Comparison of ENCODE assay signal across 5 cellular contexts in genomic region chr10:29308142-29308541, GRCh38. TPM values are rescaled to one million over a fixed set of nuclear protein-coding genes. Genes with fewer than 3 reads are reported as not detected.
"Had no signal": no experiment of that assay in that cellular context is flagged by ENCODE, and none has a peak within 500 bp of the region (broad histone marks: within the 10 kb centered on the region; RNA-seq: fewer than 3 reads in every experiment).

No MANE protein-coding gene starts in this region.

RNA-seq across cellular contexts. Expression of gene LYZL1, which starts 19.3 kb away (rescaled TPM):
- total RNA-seq: HepG2, HT-29, HT1080, K562 had no signal
- polyA plus RNA-seq: HepG2, IgD-negative memory B cell, K562 had no signal
